ENCODE assay signal across 28 cellular contexts in the genomic region with DNA sequence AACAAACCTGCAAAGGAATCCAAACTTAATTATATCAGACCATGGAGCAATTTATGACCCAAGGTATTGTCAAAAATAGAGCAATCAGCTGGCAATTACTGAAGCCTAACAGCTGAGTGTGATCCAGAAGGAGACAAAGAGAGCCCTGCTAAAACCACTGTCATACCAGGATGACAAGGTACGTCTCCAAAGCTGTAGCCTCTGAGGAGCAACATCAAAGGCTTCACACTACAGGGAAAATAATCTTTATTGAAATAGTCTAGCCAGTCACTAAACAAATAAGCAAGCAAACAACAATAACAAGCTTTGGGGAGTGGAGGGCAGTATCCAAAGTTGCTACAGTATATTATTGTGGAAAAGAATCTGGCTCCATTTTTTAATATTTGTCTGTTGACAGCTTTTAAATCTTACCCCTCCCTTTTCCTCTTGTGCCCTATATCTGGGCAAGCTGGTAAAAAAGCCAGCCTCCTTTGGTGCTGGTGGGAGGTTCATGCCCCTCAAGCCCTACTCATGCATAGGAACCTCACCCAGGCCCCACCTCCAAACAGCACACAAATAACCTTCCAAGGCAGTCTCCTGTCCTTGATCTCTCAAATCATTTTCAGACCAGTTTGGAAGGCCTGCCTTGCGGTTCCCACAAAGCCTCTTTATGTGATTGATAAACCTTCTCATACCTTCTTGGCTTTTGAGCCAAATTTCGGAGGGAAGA.
"Had no signal": no experiment of that assay in that cellular context is flagged by ENCODE, and none has a peak within 500 bp of the region (broad histone marks: within the 10 kb centered on the region; RNA-seq: fewer than 3 reads in every experiment).

No MANE protein-coding gene starts in this region.

- H3K27ac ChIP-seq: brain microvascular endothelial cell, neutrophil, suprapubic skin, tibial artery, upper lobe of right lung had no signal

- H3K9me3 Mint-ChIP-seq: activated CD4-positive, alpha-beta T cell treated with anti-CD3 and anti-CD28 coated beads, Interleukin-2, amount 10 ng/mL, durations not matched to agents 7 days and 5 days; activated CD8-positive, alpha-beta T cell treated with anti-CD3 and anti-CD28 coated beads for 36 hours; activated T-cell treated with anti-CD3 and anti-CD28 coated beads, Interleukin-2, amount 50 U/mL, for 4 hours; activated T-helper 17 cell treated with anti-CD3 and anti-CD28 coated beads, Interleukin-2, amount 50 U/mL, for 72 hours; memory B cell; natural killer cell treated with Interleukin-12 subunit alpha and Interleukin-12 subunit beta and Interleukin-15 and Interleukin-18, amount 100 ng/mL, for 72 hours; WTC11 had no signal

- H3K9me3 ChIP-seq: neutrophil, suprapubic skin, tibial artery, upper lobe of right lung had no signal

- H3K27me3 ChIP-seq: brain microvascular endothelial cell, neutrophil, suprapubic skin, tibial artery, upper lobe of right lung had no signal

- DNase-seq: activated CD4-positive, alpha-beta T cell treated with anti-CD3 and anti-CD28 coated beads for 1 hour; activated CD4-positive, alpha-beta T cell treated with anti-CD3 and anti-CD28 coated beads, Interleukin-2, amount 10 ng/mL, durations not matched to agents 7 days and 5 days; activated CD8-positive, alpha-beta T cell treated with anti-CD3 and anti-CD28 coated beads for 36 hours; activated gamma-delta T cell treated with Interleukin-2 at 50 U/mL for 16 hours; activated naive CD4-positive, alpha-beta T cell treated with anti-CD3 and anti-CD28 coated beads, Interleukin-2, amount 50 U/mL, for 16 hours; activated T-cell treated with anti-CD3 and anti-CD28 coated beads, Interleukin-2, amount 50 U/mL, for 4 hours; amniotic stem cell; brain microvascular endothelial cell; caudate nucleus; dermis blood vessel endothelial cell; effector CD4-positive, alpha-beta T cell; head of caudate nucleus; hippocampal formation; kidney; stimulated activated CD4-positive, alpha-beta T cell treated with anti-CD3 and anti-CD28 coated beads, Interleukin-15, amount 100 ng/mL, for 24 hours; stimulated activated CD4-positive, alpha-beta T cell treated with anti-CD3 and anti-CD28 coated beads, Interleukin-2, amount 100 ng/mL, for 24 hours; stimulated activated naive CD4-positive, alpha-beta T cell; SW 1271; T-helper 17 cell; T1000; tibial artery; upper lobe of right lung had no signal

- H3K4me1 ChIP-seq: suprapubic skin, tibial artery, upper lobe of right lung had no signal

- H3K4me3 Mint-ChIP-seq: activated CD4-positive, alpha-beta T cell treated with anti-CD3 and anti-CD28 coated beads, Interleukin-2, amount 10 ng/mL, durations not matched to agents 7 days and 5 days; activated CD8-positive, alpha-beta T cell treated with anti-CD3 and anti-CD28 coated beads for 36 hours; activated T-cell treated with anti-CD3 and anti-CD28 coated beads, Interleukin-2, amount 50 U/mL, for 4 hours; activated T-helper 17 cell treated with anti-CD3 and anti-CD28 coated beads, Interleukin-2, amount 50 U/mL, for 72 hours; memory B cell; natural killer cell treated with Interleukin-12 subunit alpha and Interleukin-12 subunit beta and Interleukin-15 and Interleukin-18, amount 100 ng/mL, for 72 hours; T-helper 17 cell; WTC11 had no signal

- H3K27ac Mint-ChIP-seq: activated CD4-positive, alpha-beta T cell treated with anti-CD3 and anti-CD28 coated beads, Interleukin-2, amount 10 ng/mL, durations not matched to agents 7 days and 5 days; activated CD8-positive, alpha-beta T cell treated with anti-CD3 and anti-CD28 coated beads for 36 hours; activated T-helper 17 cell treated with anti-CD3 and anti-CD28 coated beads, Interleukin-2, amount 50 U/mL, for 72 hours; memory B cell; natural killer cell treated with Interleukin-12 subunit alpha and Interleukin-12 subunit beta and Interleukin-15 and Interleukin-18, amount 100 ng/mL, for 72 hours; T-helper 17 cell; WTC11 had no signal

- H3K27me3 Mint-ChIP-seq: activated CD4-positive, alpha-beta T cell treated with anti-CD3 and anti-CD28 coated beads, Interleukin-2, amount 10 ng/mL, durations not matched to agents 7 days and 5 days; activated CD8-positive, alpha-beta T cell treated with anti-CD3 and anti-CD28 coated beads for 36 hours; activated T-helper 17 cell treated with anti-CD3 and anti-CD28 coated beads, Interleukin-2, amount 50 U/mL, for 72 hours; memory B cell; natural killer cell treated with Interleukin-12 subunit alpha and Interleukin-12 subunit beta and Interleukin-15 and Interleukin-18, amount 100 ng/mL, for 72 hours; T-helper 17 cell had no signal

- H3K4me3 ChIP-seq: suprapubic skin, tibial artery, upper lobe of right lung had no signal

- H3K36me3 Mint-ChIP-seq: natural killer cell treated with Interleukin-12 subunit alpha and Interleukin-12 subunit beta and Interleukin-15 and Interleukin-18, amount 100 ng/mL, for 72 hours; WTC11 had no signal

- H3K36me3 ChIP-seq: brain microvascular endothelial cell, neutrophil, tibial artery, upper lobe of right lung had no signal
